ENCODE assay signal across 2 cellular contexts in the genomic region with DNA sequence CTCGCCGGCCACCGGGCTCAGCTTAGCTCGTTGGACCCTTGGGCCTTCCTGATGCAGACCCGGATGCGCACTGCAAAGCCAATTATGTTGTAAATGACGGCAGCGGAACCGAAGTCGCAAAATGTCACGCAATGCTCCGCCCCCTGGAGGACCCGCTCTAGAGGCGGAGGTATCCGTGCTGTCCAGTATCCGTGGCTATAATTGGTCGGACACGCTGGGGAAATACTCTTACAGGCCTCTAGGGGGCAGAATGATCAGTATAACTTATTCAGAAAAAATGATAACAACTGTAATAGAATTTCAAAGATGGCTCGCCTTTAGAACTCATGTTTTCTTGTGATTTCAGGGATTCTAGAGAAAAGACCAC.
TF ChIP-seq lines count a peak whose summit lies in the region.

A gene (minus strand): TSS at position 59 of the 367 bp plus-strand sequence. CDS start 265 bp downstream, outside the sequence.

TF ChIP-seq in WTC11, 78 proteins besides CTCF, POLR2A, EP300 and RAD21 (continued from another document):
- TF ChIP-seq, protein P1, sequence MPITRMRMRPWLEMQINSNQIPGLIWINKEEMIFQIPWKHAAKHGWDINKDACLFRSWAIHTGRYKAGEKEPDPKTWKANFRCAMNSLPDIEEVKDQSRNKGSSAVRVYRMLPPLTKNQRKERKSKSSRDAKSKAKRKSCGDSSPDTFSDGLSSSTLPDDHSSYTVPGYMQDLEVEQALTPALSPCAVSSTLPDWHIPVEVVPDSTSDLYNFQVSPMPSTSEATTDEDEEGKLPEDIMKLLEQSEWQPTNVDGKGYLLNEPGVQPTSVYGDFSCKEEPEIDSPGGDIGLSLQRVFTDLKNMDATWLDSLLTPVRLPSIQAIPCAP (CRISPR knock-in tag; IDR thresholded peaks at IDR 0.05): no peak
- TF ChIP-seq TEAD1 (CRISPR knock-in tag; IDR thresholded peaks at IDR 0.05) (no peak), OVOL2 (CRISPR knock-in tag; IDR thresholded peaks at IDR 0.05; ENCODE audit: borderline replicate concordance) (no peak), JUN (CRISPR knock-in tag; IDR thresholded peaks at IDR 0.05) (no peak), RELA (CRISPR knock-in tag; IDR thresholded peaks at IDR 0.05; ENCODE audit: borderline replicate concordance) (no peak), ZNF396 (CRISPR knock-in tag; IDR thresholded peaks at IDR 0.05; ENCODE audit: borderline replicate concordance) (no peak), ATF1 (CRISPR knock-in tag; IDR thresholded peaks at IDR 0.05) (no peak), NR2C2 (CRISPR knock-in tag; IDR thresholded peaks at IDR 0.05) (no peak), CREB1 (CRISPR knock-in tag; IDR thresholded peaks at IDR 0.05) (no peak), NFE2L1 (CRISPR knock-in tag; IDR thresholded peaks at IDR 0.05) (no peak)
- TF ChIP-seq, protein P2, sequence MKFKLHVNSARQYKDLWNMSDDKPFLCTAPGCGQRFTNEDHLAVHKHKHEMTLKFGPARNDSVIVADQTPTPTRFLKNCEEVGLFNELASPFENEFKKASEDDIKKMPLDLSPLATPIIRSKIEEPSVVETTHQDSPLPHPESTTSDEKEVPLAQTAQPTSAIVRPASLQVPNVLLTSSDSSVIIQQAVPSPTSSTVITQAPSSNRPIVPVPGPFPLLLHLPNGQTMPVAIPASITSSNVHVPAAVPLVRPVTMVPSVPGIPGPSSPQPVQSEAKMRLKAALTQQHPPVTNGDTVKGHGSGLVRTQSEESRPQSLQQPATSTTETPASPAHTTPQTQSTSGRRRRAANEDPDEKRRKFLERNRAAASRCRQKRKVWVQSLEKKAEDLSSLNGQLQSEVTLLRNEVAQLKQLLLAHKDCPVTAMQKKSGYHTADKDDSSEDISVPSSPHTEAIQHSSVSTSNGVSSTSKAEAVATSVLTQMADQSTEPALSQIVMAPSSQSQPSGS (CRISPR knock-in tag; IDR thresholded peaks at IDR 0.05; ENCODE audit: borderline replicate concordance, low read depth): no peak
- TF ChIP-seq, protein P3, sequence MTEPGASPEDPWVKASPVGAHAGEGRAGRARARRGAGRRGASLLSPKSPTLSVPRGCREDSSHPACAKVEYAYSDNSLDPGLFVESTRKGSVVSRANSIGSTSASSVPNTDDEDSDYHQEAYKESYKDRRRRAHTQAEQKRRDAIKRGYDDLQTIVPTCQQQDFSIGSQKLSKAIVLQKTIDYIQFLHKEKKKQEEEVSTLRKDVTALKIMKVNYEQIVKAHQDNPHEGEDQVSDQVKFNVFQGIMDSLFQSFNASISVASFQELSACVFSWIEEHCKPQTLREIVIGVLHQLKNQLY (CRISPR knock-in tag; IDR thresholded peaks at IDR 0.05): no peak
TF ChIP-seq in WTC11: peak in this region for 0.

TF ChIP-seq in HepG2, 621 proteins besides CTCF, POLR2A, EP300 and RAD21 (continued from another document):
- TF ChIP-seq, protein P4, sequence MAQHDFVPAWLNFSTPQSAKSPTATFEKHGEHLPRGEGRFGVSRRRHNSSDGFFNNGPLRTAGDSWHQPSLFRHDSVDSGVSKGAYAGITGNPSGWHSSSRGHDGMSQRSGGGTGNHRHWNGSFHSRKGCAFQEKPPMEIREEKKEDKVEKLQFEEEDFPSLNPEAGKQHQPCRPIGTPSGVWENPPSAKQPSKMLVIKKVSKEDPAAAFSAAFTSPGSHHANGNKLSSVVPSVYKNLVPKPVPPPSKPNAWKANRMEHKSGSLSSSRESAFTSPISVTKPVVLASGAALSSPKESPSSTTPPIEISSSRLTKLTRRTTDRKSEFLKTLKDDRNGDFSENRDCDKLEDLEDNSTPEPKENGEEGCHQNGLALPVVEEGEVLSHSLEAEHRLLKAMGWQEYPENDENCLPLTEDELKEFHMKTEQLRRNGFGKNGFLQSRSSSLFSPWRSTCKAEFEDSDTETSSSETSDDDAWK (CRISPR knock-in tag; IDR thresholded peaks at IDR 0.05): no peak
- TF ChIP-seq, protein P1 (CRISPR knock-in tag; IDR thresholded peaks at IDR 0.05; ENCODE audit: low read depth): no peak
